Comparison of ENCODE assay signal across 1 cellular context in genomic region chr1:225896937-225897549, GRCh38.
TF ChIP-seq lines count a peak whose summit lies in the region.

No MANE protein-coding gene starts in this region.

TF ChIP-seq in K562, 482 proteins besides CTCF, POLR2A, EP300 and RAD21:
- TF ChIP-seq CREB3 (tag; conservative IDR thresholded peaks at IDR 0.05; ENCODE audit: low read depth) (no peak), NR2C2 (CRISPR knock-in tag; IDR thresholded peaks at IDR 0.05) (no peak), NR2C2 (tag; IDR thresholded peaks at IDR 0.05) (no peak), JUND (IDR thresholded peaks at IDR 0.05; ENCODE audit: borderline replicate concordance, low read depth, low read length) (no peak), JUND (tag; IDR thresholded peaks at IDR 0.05; ENCODE audit: borderline replicate concordance, low read depth, low read length) (0 out of 3 replicates have a peak, but pooled peaks have one; percentile 23), ZNF445 (CRISPR knock-in tag; IDR thresholded peaks at IDR 0.05; ENCODE audit: low read depth) (no peak), ZNF668 (CRISPR knock-in tag; IDR thresholded peaks at IDR 0.05) (no peak), CCAR2 (IDR thresholded peaks at IDR 0.05; ENCODE audit: low read depth, low read length) (no peak), HNRNPL (IDR thresholded peaks at IDR 0.05; ENCODE audit: low read depth, low read length) (no peak), ASH1L (IDR thresholded peaks at IDR 0.05; ENCODE audit: borderline replicate concordance, low read depth, partially characterized antibody) (no peak), COPS2 (conservative IDR thresholded peaks at IDR 0.05) (no peak), ZNF740 (CRISPR knock-in tag; IDR thresholded peaks at IDR 0.05) (no peak), ZNF740 (tag; IDR thresholded peaks at IDR 0.05) (no peak), EGR1 (conservative IDR thresholded peaks at IDR 0.05) (no peak), NCOR1 (IDR thresholded peaks at IDR 0.05) (no peak), ZFP1 (CRISPR knock-in tag; IDR thresholded peaks at IDR 0.05) (no peak), PREB (CRISPR knock-in tag; IDR thresholded peaks at IDR 0.05) (no peak), PKNOX1 (IDR thresholded peaks at IDR 0.05) (peak; percentile 73), ELF4 (CRISPR knock-in tag; IDR thresholded peaks at IDR 0.05) (no peak), POLR3A (IDR thresholded peaks at IDR 0.05; ENCODE audit: borderline replicate concordance, extremely low read depth, insufficient read depth, insufficient read length) (no peak), U2AF2 (optimal IDR thresholded peaks at IDR 0.05; ENCODE audit: low read depth, low read length) (no peak), ZNF253 (CRISPR knock-in tag; conservative IDR thresholded peaks at IDR 0.05) (no peak), ZNF124 (CRISPR knock-in tag; IDR thresholded peaks at IDR 0.05) (no peak), KAT8 (IDR thresholded peaks at IDR 0.05; ENCODE audit: low read depth) (no peak), ZEB2 (IDR thresholded peaks at IDR 0.05) (peak; percentile 59; the same call in 1 of the 2 replicates), BACH1 (tag; IDR thresholded peaks at IDR 0.05) (no peak), FOXK2 (conservative IDR thresholded peaks at IDR 0.05 in 1 of 2, IDR thresholded peaks at IDR 0.05 in 1 of 2; ENCODE audit: low read depth in 2 of 2) (no peak), SPI1 (IDR thresholded peaks at IDR 0.05; ENCODE audit: borderline replicate concordance, low read depth, low read length) (peak; percentile 72), ZBTB49 (CRISPR knock-in tag; IDR thresholded peaks at IDR 0.05; ENCODE audit: borderline replicate concordance) (no peak), THAP7 (CRISPR knock-in tag; IDR thresholded peaks at IDR 0.05) (no peak), SRF (CRISPR knock-in tag; IDR thresholded peaks at IDR 0.05) (no peak), PHTF2 (CRISPR knock-in tag; IDR thresholded peaks at IDR 0.05) (no peak), HDAC1 (IDR thresholded peaks at IDR 0.05) (0 out of 4 replicates have a peak, but pooled peaks of 1 of the 2 experiments have one; percentile 9)
- TF ChIP-seq, protein P1, sequence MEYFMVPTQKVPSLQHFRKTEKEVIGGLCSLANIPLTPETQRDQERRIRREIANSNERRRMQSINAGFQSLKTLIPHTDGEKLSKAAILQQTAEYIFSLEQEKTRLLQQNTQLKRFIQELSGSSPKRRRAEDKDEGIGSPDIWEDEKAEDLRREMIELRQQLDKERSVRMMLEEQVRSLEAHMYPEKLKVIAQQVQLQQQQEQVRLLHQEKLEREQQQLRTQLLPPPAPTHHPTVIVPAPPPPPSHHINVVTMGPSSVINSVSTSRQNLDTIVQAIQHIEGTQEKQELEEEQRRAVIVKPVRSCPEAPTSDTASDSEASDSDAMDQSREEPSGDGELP (CRISPR knock-in tag; IDR thresholded peaks at IDR 0.05; ENCODE audit: borderline replicate concordance): peak; percentile 30; the same call in 1 of the 2 replicates
- TF ChIP-seq, protein P2, sequence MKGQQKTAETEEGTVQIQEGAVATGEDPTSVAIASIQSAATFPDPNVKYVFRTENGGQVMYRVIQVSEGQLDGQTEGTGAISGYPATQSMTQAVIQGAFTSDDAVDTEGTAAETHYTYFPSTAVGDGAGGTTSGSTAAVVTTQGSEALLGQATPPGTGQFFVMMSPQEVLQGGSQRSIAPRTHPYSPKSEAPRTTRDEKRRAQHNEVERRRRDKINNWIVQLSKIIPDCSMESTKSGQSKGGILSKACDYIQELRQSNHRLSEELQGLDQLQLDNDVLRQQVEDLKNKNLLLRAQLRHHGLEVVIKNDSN (CRISPR knock-in tag; IDR thresholded peaks at IDR 0.05): no peak
